ENCODE assay signal across 8 cellular contexts in genomic region chr14:63727231-63727735, GRCh38. TPM values are rescaled to one million over a fixed set of nuclear protein-coding genes. Genes with fewer than 3 reads are reported as not detected.
DNase-seq lines count a peak whose midpoint lies in the region; ATAC-seq and TF ChIP-seq lines count a peak whose summit lies in the region.

No MANE protein-coding gene starts in this region.

- peak overlapping the region; percentile 56 for H3K4me3 ChIP-seq in HL-60 (replicated peaks; ENCODE audit: insufficient read depth, low read length)
- peak overlapping the region; percentile 98 for H3K4me3 ChIP-seq in suprapubic skin

- H3K4me3 Mint-ChIP-seq in mesothelial cell of epicardium = peak overlapping the region; percentile 99

- no peaks in the 10 kb centered on the region for H3K9me3 ChIP-seq in suprapubic skin

- H3K27ac Mint-ChIP-seq in mesothelial cell of epicardium = peak overlapping the region; percentile 96

- peaks cover 3% of the 10 kb centered on the region for H3K27me3 ChIP-seq in HL-60 (ENCODE audit: insufficient read depth, poor library complexity, severe bottlenecking)
- H3K27me3 ChIP-seq in suprapubic skin = no peaks in the 10 kb centered on the region

- H3K36me3 Mint-ChIP-seq in mesothelial cell of epicardium = no peaks in the 10 kb centered on the region

- H3K27ac ChIP-seq in HL-60 (replicated peaks) (no peak overlapping the region), epithelial cell of prostate (peak overlapping the region; percentile 72), suprapubic skin (peak overlapping the region; percentile 92)

- peaks cover 28% of the 10 kb centered on the region for H3K4me1 ChIP-seq in suprapubic skin

- 2% methylated on average over 10 of the region's 45 CpGs for WGBS in suprapubic skin

- peaks cover 18% of the 10 kb centered on the region for H3K4me1 Mint-ChIP-seq in mesothelial cell of epicardium

- no peaks in the 10 kb centered on the region for H3K36me3 ChIP-seq in suprapubic skin

- TF ChIP-seq CTCF in HL-60 (IDR thresholded peaks at IDR 0.05; ENCODE audit: insufficient read depth, low read length) (no peak), mesothelial cell of epicardium (IDR thresholded peaks at IDR 0.05; ENCODE audit: unreplicated experiment) (no peak), suprapubic skin (IDR thresholded peaks at IDR 0.05) (no peak)

- ATAC-seq in GM21447 (IDR thresholded peaks at IDR 0.05; ENCODE audit: unreplicated experiment) = peak; percentile 33

- H3K9me3 Mint-ChIP-seq in mesothelial cell of epicardium = no peaks in the 10 kb centered on the region

- peak; percentile 60 for DNase-seq in DMS53 (lab: John Stamatoyannopoulos, UW)
- DNase-seq in DMS53 treated with DMSO at 0.1 percent for 48 hours (lab: John Stamatoyannopoulos, UW; ENCODE audit: unreplicated experiment) = no peak
- peak in 1 of 2 experiments; percentile 9 for DNase-seq in HL-60 (ENCODE audit: low read depth in 1 of 2, low spot score in 1 of 2)
- peak; percentile 24 for DNase-seq in UCSD-AML1 (lab: John Stamatoyannopoulos, UW; ENCODE audit: unreplicated experiment)
- DNase-seq in epithelial cell of prostate (ENCODE audit: low read depth, low spot score) = no peak
- no peak for DNase-seq in mesothelial cell of epicardium (ENCODE audit: low spot score in 2 of 2, unreplicated experiment in 2 of 2)
- DNase-seq in suprapubic skin (ENCODE audit: low spot score in 2 of 2) = peak in 1 of 2 donors; percentile 72

- peaks cover 4% of the 10 kb centered on the region for H3K27me3 Mint-ChIP-seq in mesothelial cell of epicardium (ENCODE audit: low read depth)

- no peak for TF ChIP-seq POLR2A in suprapubic skin (IDR thresholded peaks at IDR 0.05)

- TF ChIP-seq EP300 in suprapubic skin (IDR thresholded peaks at IDR 0.05) = no peak

RNA-seq across cellular contexts. Expression of gene SGPP1, which starts 0.6 kb away (rescaled TPM):
- total RNA-seq in mesothelial cell of epicardium = 14.6 to 15.8 TPM (median 15.5 TPM) in 3 replicates
- total RNA-seq in suprapubic skin = 10 to 100 TPM in 1 of 4 donors, 1 to 10 TPM in 3; 5.4 to 10.9 (median 8.0) TPM

Comparison
In these comparisons a context has a peak if more than half of its experiments do, and no peak if none do; other contexts are left out.
1. DNase-seq: peak in DMS53 (single experiment) and UCSD-AML1 (single experiment); none in DMS53 treated with DMSO at 0.1 percent for 48 hours (single experiment), epithelial cell of prostate (single experiment) and mesothelial cell of epicardium (0 of 2).